In the genomic region with DNA sequence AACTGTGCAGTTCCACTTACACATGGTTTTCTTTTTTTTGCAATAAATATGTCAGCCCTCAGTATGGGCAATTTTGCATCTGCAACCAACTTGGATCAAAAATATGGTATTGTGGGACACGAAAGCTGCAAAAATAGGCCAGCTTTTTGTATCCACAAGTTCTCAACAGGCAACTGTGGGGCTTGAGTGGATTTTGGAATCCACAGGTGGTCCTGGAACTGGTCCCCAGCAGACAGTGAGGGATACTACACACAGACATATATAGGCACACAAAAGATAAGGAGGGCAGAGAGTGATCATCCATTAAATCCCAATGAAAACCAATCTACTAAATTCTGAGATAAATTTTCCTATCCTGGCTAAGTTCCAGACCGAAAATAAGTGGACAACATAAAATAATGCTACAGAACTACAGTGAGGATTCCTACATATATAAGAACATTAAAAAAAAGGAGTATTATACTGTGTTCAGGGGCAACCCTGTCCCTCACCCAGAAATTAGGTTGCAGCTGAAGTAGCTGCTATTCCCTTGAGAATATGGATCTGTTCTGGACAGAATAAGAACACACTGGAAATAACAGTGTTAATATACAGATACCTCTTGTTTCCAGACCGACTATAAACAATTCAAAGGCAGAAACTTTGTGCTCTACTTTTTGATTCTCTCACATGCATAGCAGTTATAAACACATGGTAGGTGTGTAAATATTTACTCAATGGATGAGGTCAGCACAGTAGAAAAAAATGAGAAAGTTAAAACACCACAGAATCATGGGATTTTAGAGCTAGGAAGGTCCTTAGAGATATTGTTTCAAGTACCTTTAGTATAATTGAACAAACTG, we compare ENCODE assay signal across 15 cellular contexts. TPM values are rescaled to one million over a fixed set of nuclear protein-coding genes. Genes with fewer than 3 reads are reported as not detected.
DNase-seq lines count a peak whose midpoint lies in the region; ATAC-seq and TF ChIP-seq lines count a peak whose summit lies in the region.
"Had no signal": no experiment of that assay in that cellular context is flagged by ENCODE, and none has a peak within 500 bp of the region (broad histone marks: within the 10 kb centered on the region; RNA-seq: fewer than 3 reads in every experiment).

No MANE protein-coding gene starts in this region.

- H3K27ac Mint-ChIP-seq in activated T-cell treated with anti-CD3 and anti-CD28 coated beads, Interleukin-2, amount 50 U/mL, for 72 hours: no peak overlapping the region

- TF ChIP-seq CTCF in PC-9 (conservative IDR thresholded peaks at IDR 0.05) (no peak), fibroblast of villous mesenchyme (IDR thresholded peaks at IDR 0.05; ENCODE audit: insufficient read depth, low read depth, low read length) (no peak)

- no peaks in the 10 kb centered on the region for H3K4me1 ChIP-seq in PC-9 (replicated peaks; ENCODE audit: insufficient read depth)

- H3K9me3 ChIP-seq in PC-9 (ENCODE audit: insufficient read depth, low read depth): no peaks in the 10 kb centered on the region
- H3K9me3 ChIP-seq: esophagus muscularis mucosa had no signal

- H3K9me3 Mint-ChIP-seq in activated T-cell treated with anti-CD3 and anti-CD28 coated beads, Interleukin-2, amount 50 U/mL, for 72 hours: no peaks in the 10 kb centered on the region
- H3K9me3 Mint-ChIP-seq: T-cell had no signal

- H3K27me3 Mint-ChIP-seq in activated T-cell treated with anti-CD3 and anti-CD28 coated beads, Interleukin-2, amount 50 U/mL, for 72 hours (ENCODE audit: low read depth): no peaks in the 10 kb centered on the region
- H3K27me3 Mint-ChIP-seq: T-cell had no signal

- BruUV-seq in PC-9 (replicated peaks; lab: Mats Ljungman, UMichigan): no TSS peak

- intact Hi-C loops in PC-9 (cut with micrococcal nuclease; ENCODE audit: unreplicated experiment) (no loop called here), sciatic nerve (cut with DNase I) (no loop called here)

- H3K4me1 Mint-ChIP-seq in activated T-cell treated with anti-CD3 and anti-CD28 coated beads, Interleukin-2, amount 50 U/mL, for 72 hours (ENCODE audit: low read depth): peaks cover 73% of the 10 kb centered on the region

- H3K36me3 ChIP-seq in PC-9 (ENCODE audit: low read depth): no peaks in the 10 kb centered on the region
- H3K36me3 ChIP-seq: esophagus muscularis mucosa had no signal

- no peaks in the 10 kb centered on the region for H3K27me3 ChIP-seq in PC-9 (ENCODE audit: insufficient read depth, low read depth)
- H3K27me3 ChIP-seq: esophagus muscularis mucosa had no signal

- no peaks in the 10 kb centered on the region for H3F3A ChIP-seq in PC-9 (ENCODE audit: insufficient read depth, low read depth)

- CTCF ChIA-PET in PC-9 (lab: Charles Lee): interaction anchor here (0.6 kb wide), 1 partner anchor 983 kb away, joined by 4 read pairs; no protein-coding TSS in a partner anchor

- 0 out of 2 replicates have a peak overlapping the region, but pooled peaks have one; percentile 4 for H3K4me2 ChIP-seq in PC-9

- H3K4me3 ChIP-seq in PC-9 (no peak overlapping the region), fibroblast of villous mesenchyme (ENCODE audit: low read depth, low read length) (no peak overlapping the region)
- H3K4me3 ChIP-seq: esophagus muscularis mucosa had no signal

- POLR2A ChIA-PET in PC-9 (lab: Charles Lee; ENCODE audit: unreplicated experiment): no interaction called here

- no peaks in the 10 kb centered on the region for H4K20me1 ChIP-seq in PC-9 (ENCODE audit: insufficient read depth)

- no peaks in the 10 kb centered on the region for H3K79me2 ChIP-seq in PC-9 (ENCODE audit: low read depth)

- no peak overlapping the region for H2AFZ ChIP-seq in PC-9

- ATAC-seq in sciatic nerve (peak; percentile 49), HG02938 (IDR thresholded peaks at IDR 0.05; ENCODE audit: unreplicated experiment) (no peak)
- no peak for ATAC-seq in activated T-cell treated with anti-CD3 and anti-CD28 coated beads, Interleukin-2, amount 50 U/mL, for 72 hours (replicated peaks in 1 of 2)
- ATAC-seq: HCT116 had no signal

- DNase-seq in NCI-H345 (lab: John Stamatoyannopoulos, UW) (peak; percentile 26), NCI-H345 treated with DMSO at 0.1 percent for 48 hours (lab: John Stamatoyannopoulos, UW; ENCODE audit: unreplicated experiment) (no peak), PC-9 (no peak), fibroblast of villous mesenchyme (ENCODE audit: low read depth) (peak; percentile 82), sciatic nerve (ENCODE audit: low spot score) (no peak), pons (ENCODE audit: low spot score) (no peak)
- no peak for DNase-seq in activated T-cell treated with anti-CD3 and anti-CD28 coated beads, Interleukin-2, amount 50 U/mL, for 72 hours
- DNase-seq: activated CD4-positive, CD25-positive, alpha-beta regulatory T cell treated with anti-CD3 and anti-CD28 coated beads, Interleukin-2, amount 50 U/mL, for 72 hours; activated T-cell treated with anti-CD3 and anti-CD28 coated beads, Interleukin-2, amount 50 U/mL, for 1 hour; NCI-H2081 treated with DMSO at 0.1 percent for 48 hours; OCI-M1; T-cell had no signal

- H3K27ac ChIP-seq in PC-9: no peak overlapping the region
- H3K27ac ChIP-seq: esophagus muscularis mucosa had no signal

- peak overlapping the region in 1 of 2 donors; percentile 21 for H3K4me3 Mint-ChIP-seq in activated T-cell treated with anti-CD3 and anti-CD28 coated beads, Interleukin-2, amount 50 U/mL, for 72 hours
- H3K4me3 Mint-ChIP-seq: T-cell had no signal

- no peaks in the 10 kb centered on the region for H3K9me2 ChIP-seq in PC-9 (ENCODE audit: insufficient read depth)

- peaks cover 2 to 14% of the 10 kb centered on the region in 2 donors for H3K36me3 Mint-ChIP-seq in activated T-cell treated with anti-CD3 and anti-CD28 coated beads, Interleukin-2, amount 50 U/mL, for 72 hours (ENCODE audit: insufficient read depth in 2 of 2)

RNA-seq across cellular contexts. Expression of a gene that starts 25.4 kb away (rescaled TPM):
- total RNA-seq in PC-9 (2021) (12.6 and 16.3 TPM in 2 replicates), fibroblast of villous mesenchyme (20.0 and 37.6 TPM in 2 replicates), sciatic nerve (46.5 TPM)
- total RNA-seq in activated T-cell treated with anti-CD3 and anti-CD28 coated beads, Interleukin-2, amount 50 U/mL, for 72 hours: 10 to 100 TPM; 56.7 to 59.3 TPM

Comparison
In these comparisons a context has a peak if more than half of its experiments do, and no peak if none do; other contexts are left out.
1. DNase-seq: peak in NCI-H345 (single experiment) and fibroblast of villous mesenchyme (single experiment); none in NCI-H345 treated with DMSO at 0.1 percent for 48 hours (single experiment), PC-9 (0 of 2), sciatic nerve (single experiment), activated T-cell treated with anti-CD3 and anti-CD28 coated beads, Interleukin-2, amount 50 U/mL, for 72 hours (0 of 2) and pons (single experiment).